Comparison of ENCODE assay signal across 8 cellular contexts in the genomic region with DNA sequence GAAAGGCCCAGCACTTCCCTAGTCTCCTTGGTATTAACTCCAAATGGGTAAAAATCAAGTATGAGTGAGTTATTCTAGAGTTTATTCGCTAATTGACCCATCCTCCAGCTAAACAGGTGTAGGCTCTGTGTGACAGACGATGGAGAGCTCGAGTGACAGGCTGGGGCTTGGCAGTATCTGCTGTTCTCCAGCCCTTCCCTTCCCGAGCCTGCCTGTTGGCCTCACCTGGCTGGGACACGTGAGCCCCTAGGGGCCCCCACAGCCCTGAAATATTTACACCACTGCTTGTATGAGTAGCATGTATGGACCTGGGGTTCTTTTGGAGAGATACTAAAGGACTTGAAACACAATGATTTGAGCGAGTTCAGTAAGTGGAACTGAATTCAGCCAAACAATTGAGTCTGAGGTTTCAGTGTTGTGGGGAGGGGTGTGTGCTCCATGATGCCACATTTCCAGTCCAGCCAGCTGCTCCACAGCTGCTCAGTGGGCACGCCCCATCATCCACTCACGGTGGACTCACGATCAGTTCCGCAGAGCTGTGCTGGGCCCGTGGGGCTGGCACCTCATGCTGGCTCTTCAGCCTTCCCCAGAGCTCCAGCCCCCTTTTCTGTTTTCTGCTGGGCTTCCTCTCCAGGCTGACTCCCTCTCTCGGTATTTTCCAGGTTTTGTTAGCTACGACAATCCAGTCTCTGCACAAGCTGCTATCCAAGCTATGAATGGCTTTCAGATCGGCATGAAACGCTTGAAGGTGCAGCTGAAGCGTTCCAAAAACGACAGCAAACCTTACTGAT.
DNase-seq lines count a peak whose midpoint lies in the region; ATAC-seq and TF ChIP-seq lines count a peak whose summit lies in the region.
"Had no signal": no experiment of that assay in that cellular context is flagged by ENCODE, and none has a peak within 500 bp of the region (broad histone marks: within the 10 kb centered on the region; RNA-seq: fewer than 3 reads in every experiment).

No MANE protein-coding gene starts in this region.

- H3K36me3 Mint-ChIP-seq in activated CD8-positive, alpha-beta T cell treated with anti-CD3 and anti-CD28 coated beads, Interleukin-2, amount 10 ng/mL, durations not matched to agents 7 days and 5 days (ENCODE audit: low read depth) = peaks cover 81% of the 10 kb centered on the region
- H3K36me3 Mint-ChIP-seq in stimulated activated naive CD8-positive, alpha-beta T cell treated with anti-CD3 and anti-CD28 coated beads, Interleukin-15, Interleukin-2, amounts not matched to agents 100 ng/mL and 50 ng/mL, for 24 hours (ENCODE audit: low read depth) = peaks cover 76% of the 10 kb centered on the region

- no peaks in the 10 kb centered on the region for H3K27me3 Mint-ChIP-seq in activated CD8-positive, alpha-beta T cell treated with anti-CD3 and anti-CD28 coated beads, Interleukin-2, amount 10 ng/mL, durations not matched to agents 7 days and 5 days (ENCODE audit: low read depth)
- no peaks in the 10 kb centered on the region for H3K27me3 Mint-ChIP-seq in stimulated activated naive CD8-positive, alpha-beta T cell treated with anti-CD3 and anti-CD28 coated beads, Interleukin-15, Interleukin-2, amounts not matched to agents 100 ng/mL and 50 ng/mL, for 24 hours

- no peaks in the 10 kb centered on the region for H3K27me3 ChIP-seq in left ventricle myocardium inferior (ENCODE audit: low read depth)

- H3K27ac Mint-ChIP-seq in activated CD8-positive, alpha-beta T cell treated with anti-CD3 and anti-CD28 coated beads, Interleukin-2, amount 10 ng/mL, durations not matched to agents 7 days and 5 days = peak overlapping the region; percentile 25
- H3K27ac Mint-ChIP-seq in stimulated activated naive CD8-positive, alpha-beta T cell treated with anti-CD3 and anti-CD28 coated beads, Interleukin-15, Interleukin-2, amounts not matched to agents 100 ng/mL and 50 ng/mL, for 24 hours = peak overlapping the region; percentile 82
- H3K27ac Mint-ChIP-seq: nephron progenitor cell had no signal

- no peak for TF ChIP-seq CTCF in left ventricle myocardium inferior (IDR thresholded peaks at IDR 0.05; ENCODE audit: borderline replicate concordance)

- intact Hi-C loops in left ventricle myocardium inferior (cut with micrococcal nuclease) = no loop called here

- POLR2A ChIA-PET in activated CD8-positive, alpha-beta T cell treated with anti-CD3 and anti-CD28 coated beads, Interleukin-2, amount 10 ng/mL, durations not matched to agents 7 days and 5 days (lab: Charles Lee) = no interaction called here

- H3K4me3 ChIP-seq in left ventricle myocardium inferior = peak overlapping the region; percentile 8

- H3K4me1 ChIP-seq in left ventricle myocardium inferior = peaks cover 46% of the 10 kb centered on the region

- CTCF ChIA-PET in activated CD8-positive, alpha-beta T cell treated with anti-CD3 and anti-CD28 coated beads, Interleukin-2, amount 10 ng/mL, durations not matched to agents 7 days and 5 days (lab: Charles Lee) = interaction anchor here (1.4 to 1.5 kb wide), 2 partner anchors 9 to 138 kb away, joined by 3 to 4 read pairs; no protein-coding TSS in a partner anchor

- no peak overlapping the region for H3K4me3 Mint-ChIP-seq in activated CD8-positive, alpha-beta T cell treated with anti-CD3 and anti-CD28 coated beads, Interleukin-2, amount 10 ng/mL, durations not matched to agents 7 days and 5 days
- no peak overlapping the region for H3K4me3 Mint-ChIP-seq in stimulated activated naive CD8-positive, alpha-beta T cell treated with anti-CD3 and anti-CD28 coated beads, Interleukin-15, Interleukin-2, amounts not matched to agents 100 ng/mL and 50 ng/mL, for 24 hours
- H3K4me3 Mint-ChIP-seq: nephron progenitor cell had no signal

- H3K36me3 ChIP-seq in KOPT-K1 (ENCODE audit: insufficient read depth, low read length) = peaks cover 79% of the 10 kb centered on the region
- peaks cover 39% of the 10 kb centered on the region for H3K36me3 ChIP-seq in left ventricle myocardium inferior

- H3K9me3 Mint-ChIP-seq in activated CD8-positive, alpha-beta T cell treated with anti-CD3 and anti-CD28 coated beads, Interleukin-2, amount 10 ng/mL, durations not matched to agents 7 days and 5 days (ENCODE audit: insufficient read depth) = no peaks in the 10 kb centered on the region
- no peaks in the 10 kb centered on the region for H3K9me3 Mint-ChIP-seq in stimulated activated naive CD8-positive, alpha-beta T cell treated with anti-CD3 and anti-CD28 coated beads, Interleukin-15, Interleukin-2, amounts not matched to agents 100 ng/mL and 50 ng/mL, for 24 hours
- H3K9me3 Mint-ChIP-seq: nephron progenitor cell had no signal

- H3K9me3 ChIP-seq in KOPT-K1 (ENCODE audit: insufficient read depth, low read length, poor library complexity, severe bottlenecking) (no peaks in the 10 kb centered on the region), left ventricle myocardium inferior (replicated peaks) (no peaks in the 10 kb centered on the region)

- no peak for DNase-seq in activated CD8-positive, alpha-beta T cell treated with anti-CD3 and anti-CD28 coated beads, Interleukin-2, amount 10 ng/mL, durations not matched to agents 7 days and 5 days
- DNase-seq in left ventricle myocardium inferior (peak; percentile 37), A172 (ENCODE audit: low spot score) (no peak), COLO668 (lab: John Stamatoyannopoulos, UW; ENCODE audit: unreplicated experiment) (no peak), NCI-H1092 treated with DMSO at 0.1 percent for 48 hours (lab: John Stamatoyannopoulos, UW) (no peak)
- DNase-seq: nephron progenitor cell had no signal

- H3K4me1 Mint-ChIP-seq in activated CD8-positive, alpha-beta T cell treated with anti-CD3 and anti-CD28 coated beads, Interleukin-2, amount 10 ng/mL, durations not matched to agents 7 days and 5 days (ENCODE audit: low read depth) = peaks cover 22% of the 10 kb centered on the region
- H3K4me1 Mint-ChIP-seq in stimulated activated naive CD8-positive, alpha-beta T cell treated with anti-CD3 and anti-CD28 coated beads, Interleukin-15, Interleukin-2, amounts not matched to agents 100 ng/mL and 50 ng/mL, for 24 hours (ENCODE audit: low read depth) = peaks cover 48% of the 10 kb centered on the region

- H3K27ac ChIP-seq in KOPT-K1 (ENCODE audit: low read depth, low read length, poor library complexity, severe bottlenecking) (peak overlapping the region; percentile 48), left ventricle myocardium inferior (replicated peaks) (peak overlapping the region; percentile 78)

- ATAC-seq in activated CD8-positive, alpha-beta T cell treated with anti-CD3 and anti-CD28 coated beads, Interleukin-2, amount 10 ng/mL, durations not matched to agents 7 days and 5 days = no peak
